In genomic region chr6:33632603-33633039, GRCh38 we compare ENCODE assay signal across 8 cellular contexts. TPM values are rescaled to one million over a fixed set of nuclear protein-coding genes. Genes with fewer than 3 reads are reported as not detected.
DNase-seq lines count a peak whose midpoint lies in the region; FAIRE-seq and TF ChIP-seq lines count a peak whose summit lies in the region.

No MANE protein-coding gene starts in this region.

- H3K4me3 ChIP-seq in AG09309 (ENCODE audit: control insufficient read depth, low read depth, low read length) (no peak overlapping the region), small intestine (ENCODE audit: low read depth in 1 of 2, low read length in 2 of 2) (peak overlapping the region in 1 of 2 donors; percentile 58)

- TF ChIP-seq CTCF in AG09309 (IDR thresholded peaks at IDR 0.05; ENCODE audit: control insufficient read depth, insufficient read depth, low read depth, low read length, missing control alignments): peak; percentile 82

- no peak for FAIRE-seq in small intestine (lab: Jason Lieb, UNC)

- DNase-seq in AG09309 (ENCODE audit: low read depth): no peak
- peak; percentile 57 for DNase-seq in GM19238 (ENCODE audit: insufficient read length, low spot score)
- DNase-seq in RPMI8226: peak; percentile 44
- DNase-seq in hepatic stellate cell (ENCODE audit: low spot score): peak; percentile 68
- peak; percentile 81 for DNase-seq in small intestine
- DNase-seq in GF-D8 (lab: John Stamatoyannopoulos, UW): no peak
- no peak for DNase-seq in SK-N-DZ (ENCODE audit: low spot score)

- no peaks in the 10 kb centered on the region for H3K27me3 Mint-ChIP-seq in activated naive CD8-positive, alpha-beta T cell

- H3K4me3 Mint-ChIP-seq in activated naive CD8-positive, alpha-beta T cell: peak overlapping the region; percentile 86

- H3K9me3 Mint-ChIP-seq in activated naive CD8-positive, alpha-beta T cell (ENCODE audit: low read depth): no peaks in the 10 kb centered on the region

- H3K27me3 ChIP-seq in small intestine (ENCODE audit: control insufficient read depth in 2 of 2, insufficient read depth in 2 of 2, low read length in 2 of 2): no peaks in the 10 kb centered on the region

- no peaks in the 10 kb centered on the region for H3K9me3 ChIP-seq in small intestine (ENCODE audit: control insufficient read depth, low read depth)

- H3K4me1 Mint-ChIP-seq in activated naive CD8-positive, alpha-beta T cell (ENCODE audit: low read depth): peaks cover 51% of the 10 kb centered on the region

- WGBS in small intestine, 3 donors: 60 to 68% (median 68%) methylated on average over 6 of the region's 6 CpGs

- no peaks in the 10 kb centered on the region for H3K36me3 Mint-ChIP-seq in activated naive CD8-positive, alpha-beta T cell

- no peaks in the 10 kb centered on the region for H3K36me3 ChIP-seq in small intestine (ENCODE audit: control insufficient read depth in 2 of 2, insufficient read depth in 2 of 2, low read length in 2 of 2)

- peaks cover 18 to 19% of the 10 kb centered on the region in 2 donors for H3K4me1 ChIP-seq in small intestine (ENCODE audit: control insufficient read depth in 2 of 2, insufficient read depth in 1 of 2, low read depth in 1 of 2, low read length in 1 of 2)

- peak overlapping the region; percentile 85 to 87 for H3K27ac ChIP-seq in small intestine (ENCODE audit: low read depth in 1 of 2, low read length in 1 of 2)

- H3K27ac Mint-ChIP-seq in activated naive CD8-positive, alpha-beta T cell: peak overlapping the region; percentile 55

RNA-seq across cellular contexts. Expression of gene ITPR3, which starts 11.5 kb away (rescaled TPM):
- polyA plus RNA-seq in small intestine: 10 to 100 TPM; 51.6 to 62.7 (median 55.5) TPM
- polyA plus RNA-seq in SK-N-DZ (2014; cell fraction: cytosol; rRNA removed): not detected in 2 replicates
- polyA plus RNA-seq in SK-N-DZ (2014; cell fraction: nucleus; rRNA removed): 0.06 TPM in 1 of 2 replicates, not detected in the other

RNA-seq across cellular contexts. Expression of gene BAK1, which starts 52.5 kb away (rescaled TPM):
- polyA plus RNA-seq in small intestine: 100 to 1,000 TPM in 1 of 3 donors, 10 to 100 TPM in 2; 75.6 to 100 (median 85.7) TPM
- 28.7 and 29.1 TPM in 2 replicates for polyA plus RNA-seq in SK-N-DZ (2014; cell fraction: cytosol; rRNA removed)
- polyA plus RNA-seq in SK-N-DZ (2014; cell fraction: nucleus; rRNA removed): 28.0 and 29.4 TPM in 2 replicates

Comparison
In these comparisons a context has a peak if more than half of its experiments do, and no peak if none do; other contexts are left out.
1. DNase-seq: peak in GM19238 (single experiment), RPMI8226 (single experiment), hepatic stellate cell (single experiment) and small intestine (single experiment); none in AG09309 (single experiment), GF-D8 (single experiment) and SK-N-DZ (single experiment).